ENCODE assay signal across 18 cellular contexts in the genomic region with DNA sequence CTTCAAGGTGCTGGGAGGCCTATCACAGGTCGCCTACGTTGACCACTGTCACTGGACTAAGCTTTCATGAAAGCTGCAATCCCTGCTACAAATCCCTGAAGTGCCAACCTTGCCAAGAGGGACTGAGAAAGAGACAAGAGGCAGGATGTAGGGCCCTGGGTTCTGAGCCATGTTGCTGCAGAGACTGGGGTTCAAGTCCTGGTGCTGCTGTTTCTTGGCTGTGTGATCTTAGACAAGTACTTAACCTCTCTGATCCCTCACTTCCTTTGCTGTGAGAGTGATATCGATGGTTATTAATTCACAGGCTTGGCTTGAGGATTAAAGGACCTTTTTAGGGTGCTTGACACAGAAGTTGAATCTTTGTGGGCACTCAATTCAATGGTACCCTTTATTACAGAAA. TPM values are rescaled to one million over a fixed set of nuclear protein-coding genes. Genes with fewer than 3 reads are reported as not detected.
DNase-seq lines count a peak whose midpoint lies in the region; ATAC-seq, FAIRE-seq and TF ChIP-seq lines count a peak whose summit lies in the region.
"Had no signal": no experiment of that assay in that cellular context is flagged by ENCODE, and none has a peak within 500 bp of the region (broad histone marks: within the 10 kb centered on the region; RNA-seq: fewer than 3 reads in every experiment).

No MANE protein-coding gene starts in this region.

- no peak overlapping the region for H2BK15ac ChIP-seq in H1 (ENCODE audit: low read length)

- H3K9ac ChIP-seq in BLaER1 treated with 17β-estradiol and CSF1 and Interleukin-3, amounts not matched to agents 10 nM and 100 nM, result peak overlapping the region in 4 of 11 experiments; percentile 5 to 26 (median 17); a peak in 5 of 22 replicates
- H3K9ac ChIP-seq in H1 (replicated peaks in 1 of 4; ENCODE audit: extremely low read depth in 1 of 4, low read depth in 3 of 4, low read length in 3 of 4), result no peak overlapping the region

- H4K20me1 ChIP-seq in BLaER1 treated with 17β-estradiol and CSF1 and Interleukin-3, amounts not matched to agents 10 nM and 100 nM, result peaks cover 0 to 86% (median 0%) of the 10 kb centered on the region in 11 experiments; a peak in 2 of 22 replicates
- no peaks in the 10 kb centered on the region for H4K20me1 ChIP-seq in H1 (replicated peaks in 1 of 2; ENCODE audit: control insufficient read depth in 1 of 2, insufficient read depth in 2 of 2, low read length in 2 of 2)

- H3K9me3 ChIP-seq in A549, result no peaks in the 10 kb centered on the region
- peaks cover 0 to 32% (median 18%) of the 10 kb centered on the region in 11 experiments; a peak in 18 of 22 replicates for H3K9me3 ChIP-seq in BLaER1 treated with 17β-estradiol and CSF1 and Interleukin-3, amounts not matched to agents 10 nM and 100 nM (replicated peaks in 1 of 11)
- no peaks in the 10 kb centered on the region for H3K9me3 ChIP-seq in H1 (ENCODE audit: insufficient read depth in 2 of 2, low read depth in 1 of 2, low read length in 1 of 2)
- H3K9me3 ChIP-seq: BE2C, Caco-2 had no signal

- H3K4me2 ChIP-seq in A549 (no peak overlapping the region), H1 (ENCODE audit: insufficient read depth in 1 of 2, low read depth in 2 of 2, low read length in 2 of 2) (no peak overlapping the region)
- peak overlapping the region; percentile 52 to 96 (median 65) for H3K4me2 ChIP-seq in BLaER1 treated with 17β-estradiol and CSF1 and Interleukin-3, amounts not matched to agents 10 nM and 100 nM
- H3K4me2 ChIP-seq: GM23338 had no signal

- TF ChIP-seq CTCF in A549 (IDR thresholded peaks at IDR 0.05) (no peak), H1 (IDR thresholded peaks at IDR 0.05; ENCODE audit: control extremely low read depth in 1 of 3, insufficient read depth in 1 of 3, low read depth in 1 of 3, low read length in 3 of 3) (no peak)

- no peak overlapping the region for H2AFZ ChIP-seq in H1 (ENCODE audit: low read length)

- no peak overlapping the region for H3K56ac ChIP-seq in H1 (replicated peaks; ENCODE audit: insufficient read length, low read depth, low read length)

- no peak overlapping the region for H3K4me3 Mint-ChIP-seq in activated T-cell treated with anti-CD3 and anti-CD28 coated beads, Interleukin-2, amount 50 U/mL, for 24 hours
- H3K4me3 Mint-ChIP-seq in activated T-cell treated with anti-CD3 and anti-CD28 coated beads, Interleukin-2, amount 50 U/mL, for 4 hours, result no peak overlapping the region
- H3K4me3 Mint-ChIP-seq: CD8-positive, alpha-beta memory T cell; GM23338; H9 had no signal

- H3K4ac ChIP-seq in H1 (replicated peaks; ENCODE audit: insufficient read length, low read depth, low read length), result no peak overlapping the region

- no peak overlapping the region for H3K4me3 ChIP-seq in A549
- H3K4me3 ChIP-seq in BLaER1 treated with 17β-estradiol and CSF1 and Interleukin-3, amounts not matched to agents 10 nM and 100 nM, result no peak overlapping the region
- no peak overlapping the region for H3K4me3 ChIP-seq in H1 (ENCODE audit: extremely low read depth in 1 of 4, insufficient read depth in 2 of 4, low read depth in 3 of 4, low read length in 4 of 4)
- H3K4me3 ChIP-seq: GM23338 had no signal

- H3K9me3 Mint-ChIP-seq in activated T-cell treated with anti-CD3 and anti-CD28 coated beads, Interleukin-2, amount 50 U/mL, for 24 hours, result no peaks in the 10 kb centered on the region
- no peaks in the 10 kb centered on the region for H3K9me3 Mint-ChIP-seq in activated T-cell treated with anti-CD3 and anti-CD28 coated beads, Interleukin-2, amount 50 U/mL, for 4 hours
- H3K9me3 Mint-ChIP-seq: CD8-positive, alpha-beta memory T cell; GM23338; H9 had no signal

- H3K27me3 ChIP-seq in BLaER1 treated with 17β-estradiol and CSF1 and Interleukin-3, amounts not matched to agents 10 nM and 100 nM, result no peaks in the 10 kb centered on the region
- no peaks in the 10 kb centered on the region for H3K27me3 ChIP-seq in H1 (replicated peaks in 1 of 4; ENCODE audit: control insufficient read depth in 3 of 4, extremely low read depth in 1 of 4, insufficient read depth in 3 of 4, low read length in 3 of 4)
- H3K27me3 ChIP-seq: BE2C had no signal

- DNase-seq in activated T-cell treated with anti-CD3 and anti-CD28 coated beads, Interleukin-2, amount 50 U/mL, for 24 hours, result peak; percentile 3
- no peak for DNase-seq in activated T-cell treated with anti-CD3 and anti-CD28 coated beads, Interleukin-2, amount 50 U/mL, for 4 hours
- DNase-seq in A549 (ENCODE audit: low read depth in 1 of 2, low spot score in 1 of 2) (no peak), H1 (ENCODE audit: low read depth in 1 of 2, low spot score in 2 of 2) (no peak), T-helper 2 cell (no peak)
- DNase-seq: BE2C; CD8-positive, alpha-beta memory T cell; DND-41; GDM1; IMR-90 had no signal

- FAIRE-seq in A549 (lab: Jason Lieb, UNC) (no peak), H1 (lab: Jason Lieb, UNC) (no peak)
- FAIRE-seq: A204.1, GM12892 had no signal

- H2BK5ac ChIP-seq in H1 (ENCODE audit: low read depth, low read length), result no peak overlapping the region

- H2BK120ac ChIP-seq in H1 (replicated peaks; ENCODE audit: low read depth, low read length), result no peak overlapping the region

- H3K27ac Mint-ChIP-seq in activated T-cell treated with anti-CD3 and anti-CD28 coated beads, Interleukin-2, amount 50 U/mL, for 24 hours, result no peak overlapping the region
- H3K27ac Mint-ChIP-seq: CD8-positive, alpha-beta memory T cell; GM23338; H9 had no signal

- H3K36me3 ChIP-seq in BLaER1 treated with 17β-estradiol and CSF1 and Interleukin-3, amounts not matched to agents 10 nM and 100 nM, result peaks cover 0 to 94% (median 22%) of the 10 kb centered on the region in 11 experiments; a peak in 12 of 22 replicates
- no peaks in the 10 kb centered on the region for H3K36me3 ChIP-seq in H1 (ENCODE audit: control insufficient read depth in 2 of 4, insufficient read depth in 4 of 4, low read length in 3 of 4)
- H3K36me3 ChIP-seq: BE2C had no signal

- 76% methylated on average over 3 of the region's 3 CpGs for WGBS in A549 (ENCODE audit: missing lambda C conversion rate)
- 83% methylated on average over 3 of the region's 3 CpGs; no CpG with 5 or more reads in 1 of the 2 experiments for WGBS in H1 (ENCODE audit: extremely low coverage in 1 of 2, insufficient coverage in 1 of 2, insufficient read length in 1 of 2, insufficient replicate concordance in 2 of 2, low coverage in 1 of 2, low lambda C conversion rate in 2 of 2, missing lambda C conversion rate in 1 of 2), 2 experiments

- no peak overlapping the region for H3K27ac ChIP-seq in A549
- peak overlapping the region in 9 of 11 experiments; percentile 21 to 56 (median 42); a peak in 11 of 22 replicates for H3K27ac ChIP-seq in BLaER1 treated with 17β-estradiol and CSF1 and Interleukin-3, amounts not matched to agents 10 nM and 100 nM
- no peak overlapping the region for H3K27ac ChIP-seq in H1 (ENCODE audit: low read depth, low read length)

- no peak overlapping the region for H4K5ac ChIP-seq in H1 (ENCODE audit: insufficient read length, low read depth, low read length)

- H3K14ac ChIP-seq in H1 (ENCODE audit: insufficient read length), result no peak overlapping the region

- no peak for TF ChIP-seq POLR2A in A549 (IDR thresholded peaks at IDR 0.05; ENCODE audit: low read length)
- no peak for TF ChIP-seq POLR2A in H1 (IDR thresholded peaks at IDR 0.05; ENCODE audit: control extremely low read depth in 1 of 2, low read depth in 2 of 2, low read length in 2 of 2)

- TF ChIP-seq RAD21 in A549 (conservative IDR thresholded peaks at IDR 0.05 in 1 of 2, IDR thresholded peaks at IDR 0.05 in 1 of 2) (no peak), H1 (IDR thresholded peaks at IDR 0.05 in 1 of 2, conservative IDR thresholded peaks at IDR 0.05 in 1 of 2; ENCODE audit: low read depth in 2 of 2, low read length in 2 of 2) (no peak)

- H2BK12ac ChIP-seq in H1 (ENCODE audit: low read depth, low read length), result no peak overlapping the region

- no peaks in the 10 kb centered on the region for H3K23me2 ChIP-seq in H1 (ENCODE audit: low read depth, low read length)

- peaks cover 14% of the 10 kb centered on the region for H3K4me1 Mint-ChIP-seq in activated T-cell treated with anti-CD3 and anti-CD28 coated beads, Interleukin-2, amount 50 U/mL, for 24 hours (ENCODE audit: low read depth)
- peaks cover 7% of the 10 kb centered on the region for H3K4me1 Mint-ChIP-seq in activated T-cell treated with anti-CD3 and anti-CD28 coated beads, Interleukin-2, amount 50 U/mL, for 4 hours (ENCODE audit: low read depth)
- H3K4me1 Mint-ChIP-seq: GM23338 had no signal

- H3K79me1 ChIP-seq in H1 (ENCODE audit: low read depth, low read length), result no peaks in the 10 kb centered on the region

- CTCF ChIA-PET in A549 (lab: Yijun Ruan, JAX), result no interaction called here
- CTCF ChIA-PET in H1 (lab: Charles Lee; ENCODE audit: partially characterized antibody), result interaction anchor here (0.6 to 1.6 kb wide), 7 partner anchors 17 to 145 kb away, joined by 3 to 4 read pairs (median 3); no protein-coding TSS in a partner anchor

- no peak overlapping the region for H2AK5ac ChIP-seq in H1 (ENCODE audit: low read depth, low read length)

- H3K36me3 Mint-ChIP-seq in activated T-cell treated with anti-CD3 and anti-CD28 coated beads, Interleukin-2, amount 50 U/mL, for 24 hours (ENCODE audit: low read depth), result no peaks in the 10 kb centered on the region
- H3K36me3 Mint-ChIP-seq in activated T-cell treated with anti-CD3 and anti-CD28 coated beads, Interleukin-2, amount 50 U/mL, for 4 hours (ENCODE audit: insufficient read depth), result no peaks in the 10 kb centered on the region
- H3K36me3 Mint-ChIP-seq: CD8-positive, alpha-beta memory T cell had no signal

- H4K91ac ChIP-seq in H1 (replicated peaks; ENCODE audit: insufficient read length, low read length), result no peak overlapping the region

- H3K79me2 ChIP-seq in H1 (ENCODE audit: control insufficient read depth in 1 of 2, insufficient read depth in 2 of 2, low read length in 2 of 2), result no peaks in the 10 kb centered on the region

- H3K18ac ChIP-seq in H1 (ENCODE audit: extremely low read depth, low read length), result no peak overlapping the region

- H4K8ac ChIP-seq in H1 (ENCODE audit: extremely low read depth, insufficient read depth, low read length), result no peak overlapping the region

- H3K4me1 ChIP-seq in A549 (no peaks in the 10 kb centered on the region), H1 (replicated peaks in 1 of 4; ENCODE audit: control insufficient read depth in 3 of 4, insufficient read depth in 4 of 4, low read length in 3 of 4) (peaks cover 0 to 7% (median 3%) of the 10 kb centered on the region in 4 experiments; a peak in 4 of 7 replicates)
- peaks cover 51 to 100% (median 66%) of the 10 kb centered on the region in 10 experiments for H3K4me1 ChIP-seq in BLaER1 treated with 17β-estradiol and CSF1 and Interleukin-3, amounts not matched to agents 10 nM and 100 nM
- H3K4me1 ChIP-seq: BE2C, Caco-2 had no signal

- TF ChIP-seq EP300 in A549 (IDR thresholded peaks at IDR 0.05), result no peak
- TF ChIP-seq EP300 in H1 (IDR thresholded peaks at IDR 0.05; ENCODE audit: borderline replicate concordance in 1 of 2, low read depth in 2 of 2, low read length in 2 of 2), result no peak

- ATAC-seq in activated T-cell treated with anti-CD3 and anti-CD28 coated beads, Interleukin-2, amount 50 U/mL, for 4 hours, result no peak
- ATAC-seq in A549 (no peak), HG02973 (IDR thresholded peaks at IDR 0.05; ENCODE audit: unreplicated experiment) (no peak), HG03469 (IDR thresholded peaks at IDR 0.05; ENCODE audit: unreplicated experiment) (no peak)

- H3K27me3 Mint-ChIP-seq in activated T-cell treated with anti-CD3 and anti-CD28 coated beads, Interleukin-2, amount 50 U/mL, for 24 hours, result no peaks in the 10 kb centered on the region
- peaks cover 2% of the 10 kb centered on the region for H3K27me3 Mint-ChIP-seq in activated T-cell treated with anti-CD3 and anti-CD28 coated beads, Interleukin-2, amount 50 U/mL, for 4 hours (ENCODE audit: low read depth)

- POLR2A ChIA-PET in A549 (lab: Yijun Ruan, JAX) (no interaction called here), H1 (lab: Charles Lee; ENCODE audit: partially characterized antibody) (no interaction called here)

- no peak overlapping the region for H2BK20ac ChIP-seq in H1 (ENCODE audit: low read length)

- no peak overlapping the region for H3K23ac ChIP-seq in H1 (ENCODE audit: insufficient read length)

RNA-seq across cellular contexts. Expression of gene CSF1R, which starts 15.5 kb away (rescaled TPM):
- total RNA-seq in activated T-cell treated with anti-CD3 and anti-CD28 coated beads, Interleukin-2, amount 50 U/mL, for 4 hours, result under 1 TPM; 0.10 to 0.46 (median 0.26) TPM
- 0.06 and 0.12 TPM in 2 replicates for polyA plus RNA-seq in A549 (2011; rRNA removed)
- 0.04 and 0.10 TPM in 2 replicates for polyA plus RNA-seq in A549 (2012; cell fraction: cytosol; rRNA removed)
- 0.02 and 0.15 TPM in 2 replicates for polyA plus RNA-seq in A549 (2012; cell fraction: nucleus; rRNA removed)
- polyA plus RNA-seq in A549 (2017; fragmentation: RNase III; extraction: RNeasy Plus Mini Kit Qiagen cat#74134 plus additional on column Dnase treatment), result not detected in 3 replicates
- polyA minus RNA-seq in A549 (2011; rRNA and poly(A)+ RNA removed), result not detected in 2 replicates
- not detected in 2 replicates for total RNA-seq in H1 (2021; fragmentation: NEBNext Ultra II Directional; extraction: Animal tissue kit (Norgen Biotek cat#: 25700))
- 0.12 TPM in 1 of 2 replicates, not detected in the other for polyA plus RNA-seq in H1 (2011; rRNA removed)
- not detected for polyA plus RNA-seq in H1 (2011; cell fraction: cytosol; rRNA removed)
- not detected for polyA plus RNA-seq in H1 (2011; cell fraction: nucleus; rRNA removed)
- polyA plus RNA-seq in H1 (2012, experiment 1 of 2), result 0.14 TPM in 1 of 4 replicates, not detected in the others
- polyA plus RNA-seq in H1 (2012, experiment 2 of 2), result 0.08 TPM
- polyA plus RNA-seq in H1 (2013, experiment 1 of 2), result 0.08 TPM
- 0.04 TPM for polyA plus RNA-seq in H1 (2013, experiment 2 of 2)
- not detected in 2 replicates for polyA minus RNA-seq in H1 (2011; rRNA and poly(A)+ RNA removed)
- not detected for polyA minus RNA-seq in H1 (2011; cell fraction: cytosol; rRNA and poly(A)+ RNA removed)
- not detected for polyA minus RNA-seq in H1 (2011; cell fraction: nucleus; rRNA and poly(A)+ RNA removed)
- total RNA-seq: GM23338 had no signal

Comparison
In these comparisons a context has a peak if more than half of its experiments do, and no peak if none do; other contexts are left out.
1. H3K27ac ChIP-seq: peak in BLaER1 treated with 17β-estradiol and CSF1 and Interleukin-3, amounts not matched to agents 10 nM and 100 nM (9 of 11); none in A549 (0 of 2) and H1 (single experiment).
2. H3K4me2 ChIP-seq: peak in BLaER1 treated with 17β-estradiol and CSF1 and Interleukin-3, amounts not matched to agents 10 nM and 100 nM (11 of 11); none in A549 (single experiment) and H1 (0 of 2).